ENCODE assay signal across 17 cellular contexts in genomic region chr1:116842654-116843053, GRCh38.
DNase-seq lines count a peak whose midpoint lies in the region; ATAC-seq and TF ChIP-seq lines count a peak whose summit lies in the region.
"Had no signal": no experiment of that assay in that cellular context is flagged by ENCODE, and none has a peak within 500 bp of the region (broad histone marks: within the 10 kb centered on the region; RNA-seq: fewer than 3 reads in every experiment).

No MANE protein-coding gene starts in this region.

- ATAC-seq in upper lobe of left lung (ENCODE audit: low FRiP score in 2 of 2): no peak
- ATAC-seq in HG03469 (IDR thresholded peaks at IDR 0.05; ENCODE audit: unreplicated experiment): no peak
- ATAC-seq: activated CD4-positive, CD25-positive, alpha-beta regulatory T cell treated with anti-CD3 and anti-CD28 coated beads, Interleukin-2, amount 50 U/mL, for 24 hours; left lung; natural killer cell treated with Interleukin-12 subunit alpha and Interleukin-12 subunit beta and Interleukin-15 and Interleukin-18, amount 100 ng/mL, for 72 hours had no signal

- H3K9me3 ChIP-seq in WERI-Rb-1 (ENCODE audit: severe bottlenecking) (peaks cover 4% of the 10 kb centered on the region), upper lobe of left lung (no peaks in the 10 kb centered on the region)
- H3K9me3 ChIP-seq: sigmoid colon had no signal

- no peaks in the 10 kb centered on the region for H3K4me1 ChIP-seq in upper lobe of left lung
- H3K4me1 ChIP-seq: left lung, sigmoid colon had no signal

- H3K36me3 ChIP-seq in WERI-Rb-1: no peaks in the 10 kb centered on the region
- no peaks in the 10 kb centered on the region for H3K36me3 ChIP-seq in upper lobe of left lung
- H3K36me3 ChIP-seq: left lung, sigmoid colon had no signal

- DNase-seq in AG04449 (ENCODE audit: low read depth, low spot score) (no peak), EL (peak; percentile 9), WERI-Rb-1 (no peak), fibroblast of the aortic adventitia (ENCODE audit: low read depth) (peak; percentile 34), upper lobe of left lung (no peak), cerebellum (ENCODE audit: low spot score) (no peak), hepatic stellate cell (ENCODE audit: low spot score) (no peak)
- DNase-seq: activated T-cell treated with anti-CD3 and anti-CD28 coated beads, Interleukin-2, amount 50 U/mL, for 48 hours; C1 segment of cervical spinal cord; effector CD8-positive, alpha-beta T cell; left lung; NK-92 treated with Interleukin-12 subunit alpha and Interleukin-12 subunit beta, amount 100 ng/mL, for 24 hours; sigmoid colon had no signal

- H3K4me3 ChIP-seq in AG04449 (ENCODE audit: low read depth, low read length) (no peak overlapping the region), WERI-Rb-1 (ENCODE audit: low read depth, low read length) (no peak overlapping the region), fibroblast of the aortic adventitia (ENCODE audit: low read depth, low read length) (no peak overlapping the region), upper lobe of left lung (no peak overlapping the region)
- H3K4me3 ChIP-seq: left lung, sigmoid colon, SK-N-MC had no signal

- POLR2A ChIA-PET in AG04449 (lab: Yijun Ruan, JAX): interaction anchor here (1.5 kb wide), 1 partner anchor 11 kb away, joined by 4 read pairs; no protein-coding TSS in a partner anchor

- TF ChIP-seq CTCF in AG04449 (IDR thresholded peaks at IDR 0.05; ENCODE audit: insufficient read depth, low read length, missing control alignments) (peak; percentile 51), WERI-Rb-1 (IDR thresholded peaks at IDR 0.05; ENCODE audit: low read depth, low read length) (peak; percentile 17; the same call in 1 of the 2 replicates), fibroblast of the aortic adventitia (IDR thresholded peaks at IDR 0.05; ENCODE audit: insufficient read depth, low read length) (peak; percentile 27), upper lobe of left lung (IDR thresholded peaks at IDR 0.05) (no peak)

- no peak overlapping the region for H3K27ac ChIP-seq in WERI-Rb-1
- no peak overlapping the region for H3K27ac ChIP-seq in upper lobe of left lung
- H3K27ac ChIP-seq: left lung, sigmoid colon, SK-N-MC had no signal

- 78 to 83% methylated on average over 4 of the region's 4 CpGs for WGBS in upper lobe of left lung, 2 donors

- no peak for TF ChIP-seq EP300 in upper lobe of left lung (IDR thresholded peaks at IDR 0.05)

- H3K27me3 ChIP-seq in WERI-Rb-1 (ENCODE audit: insufficient read depth, low read depth, severe bottlenecking) (peaks cover 9% of the 10 kb centered on the region), upper lobe of left lung (no peaks in the 10 kb centered on the region)
- H3K27me3 ChIP-seq: left lung, sigmoid colon had no signal

- no peak for TF ChIP-seq POLR2A in upper lobe of left lung (IDR thresholded peaks at IDR 0.05)

- CTCF ChIA-PET in AG04449 (lab: Yijun Ruan, JAX): interaction anchor here (0.9 to 3.3 kb wide), 11 partner anchors 9 to 218 kb away, joined by 3 to 12 read pairs (median 4); partner anchors contain the start of gene TTF2

Comparison
In these comparisons a context has a peak if more than half of its experiments do, and no peak if none do; other contexts are left out.
1. DNase-seq: peak in EL (single experiment) and fibroblast of the aortic adventitia (single experiment); none in AG04449 (single experiment), WERI-Rb-1 (single experiment), upper lobe of left lung (0 of 2), cerebellum (single experiment) and hepatic stellate cell (single experiment).
2. CTCF ChIP-seq: peak in AG04449 (single experiment), WERI-Rb-1 (single experiment) and fibroblast of the aortic adventitia (single experiment); none in upper lobe of left lung (0 of 6).